8 cellular contexts compared by ENCODE assay signal in genomic region chr2:231037731-231038482, GRCh38. TPM values are rescaled to one million over a fixed set of nuclear protein-coding genes. Genes with fewer than 3 reads are reported as not detected.
A peak's percentile ranks its signal among the peaks of the same experiment; 100 is the strongest.
DNase-seq lines count a peak whose midpoint lies in the region; ATAC-seq and TF ChIP-seq lines count a peak whose summit lies in the region.

No MANE protein-coding gene starts in this region.

- H3K4ac ChIP-seq in IMR-90 (ENCODE audit: low read depth, low read length), result no peak overlapping the region

- no peak for DNase-seq in CD8-positive, alpha-beta memory T cell
- DNase-seq in IMR-90 (no peak), NCI-H1436 treated with DMSO at 0.1 percent for 48 hours (lab: John Stamatoyannopoulos, UW) (no peak), SIG-M5 (lab: John Stamatoyannopoulos, UW) (no peak), NCI-H2081 (lab: John Stamatoyannopoulos, UW) (no peak)

- H3F3A ChIP-seq in neural cell (ENCODE audit: insufficient read depth, low read length, poor library complexity, severe bottlenecking), result no peaks in the 10 kb centered on the region

- CTCF ChIA-PET in CD8-positive, alpha-beta memory T cell (lab: Charles Lee), result no interaction called here
- CTCF ChIA-PET in IMR-90 (lab: Yijun Ruan, JAX), result no interaction called here

- H3K79me2 ChIP-seq in neural cell (replicated peaks; ENCODE audit: insufficient read depth, low read length), result no peaks in the 10 kb centered on the region

- H2BK5ac ChIP-seq in IMR-90 (ENCODE audit: low read depth, low read length, poor library complexity, severe bottlenecking), result no peak overlapping the region

- H3K79me1 ChIP-seq in IMR-90 (ENCODE audit: low read depth in 1 of 2, low read length in 2 of 2), result no peaks in the 10 kb centered on the region

- H2BK20ac ChIP-seq in IMR-90 (ENCODE audit: low read depth, low read length), result no peak overlapping the region

- TF ChIP-seq EP300 in neural cell (conservative IDR thresholded peaks at IDR 0.05; ENCODE audit: poor library complexity, severe bottlenecking), result no peak

- H2AK5ac ChIP-seq in IMR-90 (ENCODE audit: low read depth, low read length), result no peak overlapping the region

- H3K9me3 Mint-ChIP-seq in CD8-positive, alpha-beta memory T cell, result no peaks in the 10 kb centered on the region

- no peak overlapping the region for H2AK9ac ChIP-seq in IMR-90 (replicated peaks; ENCODE audit: low read depth, low read length, poor library complexity)

- in situ Hi-C loops in IMR-90 (cut with MboI; ENCODE audit: low sequenced_read_pairs), result no loop called here

- TF ChIP-seq CTCF in IMR-90 (conservative IDR thresholded peaks at IDR 0.05; ENCODE audit: low read depth, low read length), result no peak
- peak; percentile 33 for TF ChIP-seq CTCF in neural cell (IDR thresholded peaks at IDR 0.05; ENCODE audit: poor library complexity, severe bottlenecking)

- intact Hi-C loops in IMR-90 (cut with micrococcal nuclease), result no loop called here

- no peak overlapping the region for H3K4me3 ChIP-seq in CD8-positive, alpha-beta memory T cell (ENCODE audit: low read length)
- H3K4me3 ChIP-seq in IMR-90 (ENCODE audit: insufficient read depth, low read depth, low read length), result peak overlapping the region; percentile 38
- H3K4me3 ChIP-seq in endocrine pancreas (ENCODE audit: control insufficient read depth, insufficient read depth, low read length), result peak overlapping the region; percentile 18
- H3K4me3 ChIP-seq in neural cell (ENCODE audit: low read length), result peak overlapping the region; percentile 68

- no peak overlapping the region for H3K56ac ChIP-seq in IMR-90 (ENCODE audit: extremely low read depth, insufficient read depth, low read length)

- H4K20me1 ChIP-seq in IMR-90 (ENCODE audit: insufficient read depth, low read length) (no peaks in the 10 kb centered on the region), neural cell (ENCODE audit: insufficient read depth) (no peaks in the 10 kb centered on the region)

- H3K27ac Mint-ChIP-seq in CD8-positive, alpha-beta memory T cell, result no peak overlapping the region

- peaks cover 0 to 3% (median 0%) of the 10 kb centered on the region in 3 donors for H3K4me1 Mint-ChIP-seq in CD8-positive, alpha-beta memory T cell

- H3K4me2 ChIP-seq in IMR-90 (ENCODE audit: low read depth, low read length) (peak overlapping the region; percentile 65), neural cell (ENCODE audit: low read length) (peak overlapping the region; percentile 39)

- no peak overlapping the region for H3K14ac ChIP-seq in IMR-90 (replicated peaks; ENCODE audit: low read depth, low read length)

- no peak for TF ChIP-seq POLR2A in IMR-90 (IDR thresholded peaks at IDR 0.05; ENCODE audit: low read depth, low read length)

- H2AFZ ChIP-seq in IMR-90 (replicated peaks; ENCODE audit: low read length, poor library complexity) (peak overlapping the region; percentile 76), neural cell (ENCODE audit: low read depth, low read length) (peak overlapping the region; percentile 8)

- peaks cover 54 to 84% of the 10 kb centered on the region in 2 donors for H3K27me3 Mint-ChIP-seq in CD8-positive, alpha-beta memory T cell

- POLR2A ChIA-PET in CD8-positive, alpha-beta memory T cell (lab: Charles Lee), result no interaction called here
- POLR2A ChIA-PET in IMR-90 (lab: Charles Lee; ENCODE audit: unreplicated experiment), result no interaction called here

- no peaks in the 10 kb centered on the region for H3K36me3 Mint-ChIP-seq in CD8-positive, alpha-beta memory T cell

- H4K5ac ChIP-seq in IMR-90 (ENCODE audit: low read depth, low read length), result no peak overlapping the region

- no peaks in the 10 kb centered on the region for H3K9me2 ChIP-seq in neural cell (ENCODE audit: insufficient read depth, low read length)

- H4K91ac ChIP-seq in IMR-90 (ENCODE audit: insufficient read depth, low read depth, low read length), result no peak overlapping the region

- H3K4me3 Mint-ChIP-seq in CD8-positive, alpha-beta memory T cell, result peak overlapping the region in 6 of 7 donors; percentile 43 to 67 (median 64)

- no peaks in the 10 kb centered on the region; the same call in 1 of the 2 replicates for H3K9me1 ChIP-seq in IMR-90 (ENCODE audit: insufficient read depth, low read length)

- no peak overlapping the region for H3K23ac ChIP-seq in IMR-90 (ENCODE audit: low read depth, low read length)

- peaks cover 16% of the 10 kb centered on the region for H3K27me3 ChIP-seq in CD8-positive, alpha-beta memory T cell (ENCODE audit: insufficient read depth, low read length, poor library complexity, severe bottlenecking)
- H3K27me3 ChIP-seq in IMR-90 (ENCODE audit: control insufficient read depth, insufficient read depth, low read length) (peaks cover 74% of the 10 kb centered on the region), endocrine pancreas (ENCODE audit: control insufficient read depth, insufficient read depth, low read length) (no peaks in the 10 kb centered on the region), neural cell (ENCODE audit: insufficient read depth, low read depth, low read length) (peaks cover 22% of the 10 kb centered on the region)

- dilution Hi-C loops in IMR-90 (cut with HindIII; ENCODE audit: low sequenced_read_pairs, unreplicated experiment), result no loop called here

- no peak overlapping the region for H4K8ac ChIP-seq in IMR-90 (ENCODE audit: low read depth in 2 of 2, low read length in 2 of 2)

- H3K36me3 ChIP-seq in CD8-positive, alpha-beta memory T cell (ENCODE audit: insufficient read depth, low read length), result no peaks in the 10 kb centered on the region
- H3K36me3 ChIP-seq in IMR-90 (ENCODE audit: control insufficient read depth, insufficient read depth, low read length) (no peaks in the 10 kb centered on the region), endocrine pancreas (ENCODE audit: control insufficient read depth, insufficient read depth, low read length) (no peaks in the 10 kb centered on the region), neural cell (ENCODE audit: insufficient read depth, low read length) (no peaks in the 10 kb centered on the region)

- no peak overlapping the region for H2BK15ac ChIP-seq in IMR-90 (ENCODE audit: low read depth, low read length)

- TF ChIP-seq RAD21 in IMR-90 (IDR thresholded peaks at IDR 0.05; ENCODE audit: low read length) (no peak), neural cell (conservative IDR thresholded peaks at IDR 0.05) (no peak)

- no peak overlapping the region for H3K18ac ChIP-seq in IMR-90 (ENCODE audit: low read depth, low read length)

- H3K9me3 ChIP-seq in CD8-positive, alpha-beta memory T cell (ENCODE audit: low read length), result no peaks in the 10 kb centered on the region
- H3K9me3 ChIP-seq in IMR-90 (ENCODE audit: control insufficient read depth, insufficient read depth, low read length), result peaks cover 3% of the 10 kb centered on the region; the same call in 1 of the 2 replicates
- no peaks in the 10 kb centered on the region for H3K9me3 ChIP-seq in endocrine pancreas (ENCODE audit: control insufficient read depth, low read length)
- H3K9me3 ChIP-seq in neural cell (ENCODE audit: low read length), result no peaks in the 10 kb centered on the region

- H2BK120ac ChIP-seq in IMR-90 (ENCODE audit: low read depth, low read length), result no peak overlapping the region

- no peak overlapping the region for H3K27ac ChIP-seq in CD8-positive, alpha-beta memory T cell (ENCODE audit: low read depth, low read length)
- H3K27ac ChIP-seq in IMR-90 (ENCODE audit: insufficient read depth, low read length), result no peak overlapping the region
- no peak overlapping the region for H3K27ac ChIP-seq in neural cell (ENCODE audit: low read length)

- H3K9ac ChIP-seq in IMR-90 (ENCODE audit: low read depth, low read length) (no peak overlapping the region), endocrine pancreas (ENCODE audit: control insufficient read depth, insufficient read depth, low read length) (no peak overlapping the region), neural cell (ENCODE audit: low read length) (peak overlapping the region; percentile 55)

- ATAC-seq in IMR-90 (ENCODE audit: low read depth) (peak; percentile 71), HG03108 (IDR thresholded peaks at IDR 0.05; ENCODE audit: unreplicated experiment) (no peak)

- no TSS peak for BruUV-seq in IMR-90 (replicated peaks; lab: Mats Ljungman, UMichigan)

- 1% methylated on average over 67 of the region's 104 CpGs; no CpG with 5 or more reads in 1 of the 2 experiments for WGBS in IMR-90 (ENCODE audit: extremely low coverage in 2 of 2, insufficient read length in 1 of 2), 2 experiments

- no peaks in the 10 kb centered on the region for H3K4me1 ChIP-seq in CD8-positive, alpha-beta memory T cell (ENCODE audit: insufficient read depth, low read length)
- no peaks in the 10 kb centered on the region for H3K4me1 ChIP-seq in IMR-90 (ENCODE audit: control insufficient read depth, insufficient read depth, low read length)
- H3K4me1 ChIP-seq in endocrine pancreas (ENCODE audit: control insufficient read depth, insufficient read depth, low read length), result no peaks in the 10 kb centered on the region

TF ChIP-seq in IMR-90, 13 proteins besides CTCF, POLR2A, EP300 and RAD21 (continues in another document):
- TF ChIP-seq CEBPB (IDR thresholded peaks at IDR 0.05; ENCODE audit: low read depth, low read length), result no peak

TF ChIP-seq in neural cell, 6 proteins besides CTCF, POLR2A, EP300 and RAD21 (continues in another document):
- TF ChIP-seq TAF1 (IDR thresholded peaks at IDR 0.05; ENCODE audit: low read depth) (no peak), EZH2 (IDR thresholded peaks at IDR 0.05; ENCODE audit: borderline replicate concordance, insufficient read depth, low read length, poor library complexity, severe bottlenecking) (no peak)

RNA-seq across cellular contexts. Expression of gene C2orf72, which starts 0.6 kb away (rescaled TPM):
- under 1 TPM in 1 of 2 experiments, not detected in 1; 0.18 TPM for total RNA-seq in CD8-positive, alpha-beta memory T cell
- not detected for polyA plus RNA-seq in CD8-positive, alpha-beta memory T cell
- 0.18 TPM in 1 of 2 replicates, not detected in the other for total RNA-seq in IMR-90 (2012; rRNA removed)
- polyA plus RNA-seq in IMR-90 (2012; rRNA removed) (0.09 and 0.24 TPM in 2 replicates), neural cell (37.7 and 73.3 TPM in 2 replicates)
- polyA plus RNA-seq in IMR-90 (2012; cell fraction: cytosol; rRNA removed), result 0.04 and 0.12 TPM in 2 replicates
- 0.16 and 0.18 TPM in 2 replicates for polyA plus RNA-seq in IMR-90 (2012; cell fraction: nucleus; rRNA removed; ENCODE audit: low replicate concordance)
- polyA minus RNA-seq in neural cell, result 13.2 and 15.1 TPM in 2 replicates

RNA-seq across cellular contexts. Expression of gene PSMD1, which starts 18.8 kb away (rescaled TPM):
- total RNA-seq in CD8-positive, alpha-beta memory T cell, result 100 to 1,000 TPM; 164 to 176 TPM
- polyA plus RNA-seq in CD8-positive, alpha-beta memory T cell, result 60.6 TPM
- total RNA-seq in IMR-90 (2012; rRNA removed), result 181 and 214 TPM in 2 replicates
- polyA plus RNA-seq in IMR-90 (2012; rRNA removed), result 89.8 and 111 TPM in 2 replicates
- 38.7 and 49.5 TPM in 2 replicates for polyA plus RNA-seq in IMR-90 (2012; cell fraction: cytosol; rRNA removed)
- 18.7 and 68.8 TPM in 2 replicates for polyA plus RNA-seq in IMR-90 (2012; cell fraction: nucleus; rRNA removed; ENCODE audit: low replicate concordance)
- 83.8 and 87.6 TPM in 2 replicates for polyA plus RNA-seq in neural cell
- 114 and 118 TPM in 2 replicates for polyA minus RNA-seq in neural cell

RNA-seq across cellular contexts. Expression of gene SPATA3, which starts 42.0 kb away (rescaled TPM):
- under 1 TPM in 1 of 2 experiments, not detected in 1; 0.24 TPM for total RNA-seq in CD8-positive, alpha-beta memory T cell
- polyA plus RNA-seq in CD8-positive, alpha-beta memory T cell, result not detected
- total RNA-seq in IMR-90 (2012; rRNA removed), result not detected in 2 replicates
- polyA plus RNA-seq in IMR-90 (2012; rRNA removed) (not detected in 2 replicates), neural cell (not detected in 2 replicates)
- not detected in 2 replicates for polyA plus RNA-seq in IMR-90 (2012; cell fraction: cytosol; rRNA removed)
- polyA plus RNA-seq in IMR-90 (2012; cell fraction: nucleus; rRNA removed; ENCODE audit: low replicate concordance), result not detected in 2 replicates
- polyA minus RNA-seq in neural cell, result not detected in 2 replicates

Comparison
In these comparisons a context has a peak if more than half of its experiments do, and no peak if none do; other contexts are left out.
1. RNA of gene C2orf72, which starts 0.6 kb away (polyA plus RNA-seq): 37.7 to 73.3 TPM in neural cell; 0.04 to 0.24 TPM in IMR-90 and not detected in CD8-positive, alpha-beta memory T cell (single experiment); every median in the first group is over 10 times any median in the second.